ENCODE assay signal across 2 cellular contexts in the genomic region with DNA sequence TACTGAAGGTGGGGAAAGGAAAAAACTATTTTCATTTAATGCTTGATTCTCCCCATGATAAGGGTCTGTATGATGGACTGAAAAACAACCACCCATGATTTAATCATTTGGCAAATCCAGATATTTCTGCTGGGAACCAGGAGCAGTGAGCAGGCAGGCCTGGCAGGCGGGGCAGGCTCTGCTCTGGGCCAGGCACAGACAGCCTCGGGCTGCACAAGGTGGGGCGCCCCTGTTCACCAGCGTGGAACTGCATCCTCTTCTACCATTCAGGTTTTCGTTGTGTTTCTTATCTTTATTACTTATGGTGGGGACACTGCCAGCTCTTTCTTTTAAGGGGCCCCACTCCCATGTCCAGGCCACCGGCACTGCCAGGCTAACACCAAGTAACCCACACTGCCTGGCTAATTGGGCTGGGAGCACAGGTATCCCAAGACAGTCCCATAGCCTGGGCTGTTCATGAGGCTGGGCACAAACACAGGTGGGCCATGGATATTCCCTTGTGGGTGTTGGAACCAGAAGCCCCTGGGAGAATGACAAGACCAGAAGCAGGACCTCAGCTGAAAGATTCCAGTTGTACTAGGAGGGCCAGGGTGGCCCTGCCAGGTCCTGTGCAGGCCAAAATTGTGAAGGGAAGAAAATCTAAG.
TF ChIP-seq lines count a peak whose summit lies in the region.

No MANE protein-coding gene starts in this region.

TF ChIP-seq in HCT116, 20 proteins besides CTCF, POLR2A, EP300 and RAD21:
- TF ChIP-seq ZFX (IDR thresholded peaks at IDR 0.05) (no peak), CEBPB (IDR thresholded peaks at IDR 0.05; ENCODE audit: low read depth) (no peak), EZH2phosphoT487 (IDR thresholded peaks at IDR 0.05; ENCODE audit: borderline replicate concordance) (no peak), YY1 (IDR thresholded peaks at IDR 0.05; ENCODE audit: extremely low read depth, insufficient replicate concordance, low read depth, low read length) (no peak), SRF (IDR thresholded peaks at IDR 0.05; ENCODE audit: low read depth) (no peak), ZBTB33 (IDR thresholded peaks at IDR 0.05; ENCODE audit: extremely low read depth, insufficient replicate concordance, low read length) (no peak), TCF7L2 (IDR thresholded peaks at IDR 0.05; ENCODE audit: borderline replicate concordance, extremely low read depth, insufficient read depth, insufficient read length) (no peak), REST (IDR thresholded peaks at IDR 0.05; ENCODE audit: low read depth) (no peak), EGR1 (IDR thresholded peaks at IDR 0.05; ENCODE audit: low read depth) (no peak)

TF ChIP-seq in GM12878, 131 proteins besides CTCF, POLR2A, EP300 and RAD21:
- TF ChIP-seq CBX3 (IDR thresholded peaks at IDR 0.05; ENCODE audit: borderline replicate concordance, low read depth) (no peak), ZNF217 (IDR thresholded peaks at IDR 0.05) (no peak)
